In the genomic region with DNA sequence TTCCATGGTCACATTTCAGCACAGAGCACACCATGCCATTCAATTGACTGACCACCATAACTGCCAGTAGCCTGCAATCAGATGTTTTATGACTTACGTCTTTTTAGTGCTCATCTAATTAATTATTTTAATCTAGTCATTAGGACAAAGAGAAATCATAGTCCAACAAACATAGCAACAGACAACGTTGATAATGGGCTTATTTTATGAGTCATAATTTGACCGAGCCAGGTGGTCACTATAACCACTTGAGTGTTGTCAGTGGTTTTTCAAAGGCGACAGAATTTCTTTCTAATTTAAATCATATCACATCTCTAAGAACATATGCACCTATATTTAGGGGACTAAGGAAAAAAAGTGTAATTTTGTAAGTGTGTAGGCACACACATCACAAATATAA, we compare ENCODE assay signal across 1 cellular context.
TF ChIP-seq lines count a peak whose summit lies in the region.

No MANE protein-coding gene starts in this region.

TF ChIP-seq in H1, 55 proteins besides CTCF, POLR2A, EP300 and RAD21 (continued from another document):
- TF ChIP-seq CHD7 (IDR thresholded peaks at IDR 0.05; ENCODE audit: insufficient replicate concordance, low read length) = no peak
- no peak for TF ChIP-seq YY1 (IDR thresholded peaks at IDR 0.05; ENCODE audit: low read depth, low read length)
